In genomic region chr11:121416909-121417567, GRCh38 we compare ENCODE assay signal across 8 cellular contexts. TPM values are rescaled to one million over a fixed set of nuclear protein-coding genes. Genes with fewer than 3 reads are reported as not detected.
DNase-seq lines count a peak whose midpoint lies in the region; ATAC-seq, FAIRE-seq and TF ChIP-seq lines count a peak whose summit lies in the region.

No MANE protein-coding gene starts in this region.

- no peak for TF ChIP-seq POLR2A in GM12878 (IDR thresholded peaks at IDR 0.05; ENCODE audit: low read depth, low read length)

- no peaks in the 10 kb centered on the region for H3K36me3 Mint-ChIP-seq in stimulated activated memory B cell treated with anti-CD40 and anti-IgM and Interleukin-4, amounts not matched to agents 10 μg/mL and 1 μg/mL and 100 μg/mL, for 72 hours

- BruUV-seq in GM12878 (replicated peaks; lab: Mats Ljungman, UMichigan): no TSS peak

- H3K27ac Mint-ChIP-seq in stimulated activated memory B cell treated with anti-CD40 and anti-IgM and Interleukin-4, amounts not matched to agents 10 μg/mL and 1 μg/mL and 100 μg/mL, for 72 hours: no peak overlapping the region

- peak overlapping the region; percentile 64 for H2AFZ ChIP-seq in GM12878 (ENCODE audit: control insufficient read depth, low read depth, low read length)

- no peak overlapping the region for H3K4me3 Mint-ChIP-seq in stimulated activated memory B cell treated with anti-CD40 and anti-IgM and Interleukin-4, amounts not matched to agents 10 μg/mL and 1 μg/mL and 100 μg/mL, for 72 hours

- SMC1A ChIA-PET in GM12878 (lab: Charles Lee; ENCODE audit: uncharacterized antibody, unreplicated experiment): interaction anchor here (0.8 to 10.5 kb wide), 15 partner anchors 8 to 174 kb away, joined by 3 to 103 read pairs (median 5); no protein-coding TSS in a partner anchor

- intact Hi-C loops in GM12878 (cut with micrococcal nuclease; ENCODE audit: unreplicated experiment): loop anchor here (1.0 to 5.0 kb wide), 2 partner anchors 35 to 173 kb away; partner anchors contain the start of genes SORL1 and SORL1-AS1
- intact Hi-C loops in left lung (cut with DNase I): no loop called here

- RAD21 ChIA-PET in GM12878 (lab: Charles Lee; ENCODE audit: unreplicated experiment): interaction anchor here (1.0 to 2.3 kb wide), 9 partner anchors 11 to 81 kb away, joined by 3 to 14 read pairs (median 4); no protein-coding TSS in a partner anchor

- no peaks in the 10 kb centered on the region for H3K79me2 ChIP-seq in GM12878 (ENCODE audit: control insufficient read depth, insufficient read depth, low read length)

- DNase-seq in SKM-1 treated with dmso at 0.1 percent for 144 hours (lab: John Stamatoyannopoulos, UW; ENCODE audit: unreplicated experiment) (peak; percentile 88), GM12878 (ENCODE audit: low read depth, low spot score) (peak; percentile 92), left lung (peak; percentile 88 to 91), NCI-H510A treated with DMSO at 0.1 percent for 48 hours (lab: John Stamatoyannopoulos, UW) (no peak), HAP-1 (ENCODE audit: low spot score in 2 of 2) (no peak)

- H3K4me1 ChIP-seq in GM12878 (ENCODE audit: control insufficient read depth, insufficient read depth, low read length) (peaks cover 44% of the 10 kb centered on the region), left lung (peaks cover 18 to 77% of the 10 kb centered on the region in 2 donors), HAP-1 (no peaks in the 10 kb centered on the region)

- no peaks in the 10 kb centered on the region for H3K9me3 Mint-ChIP-seq in stimulated activated memory B cell treated with anti-CD40 and anti-IgM and Interleukin-4, amounts not matched to agents 10 μg/mL and 1 μg/mL and 100 μg/mL, for 72 hours

- H3K9me3 ChIP-seq in GM12878 (replicated peaks; ENCODE audit: control insufficient read depth, insufficient read depth, low read length) (no peaks in the 10 kb centered on the region), left lung (no peaks in the 10 kb centered on the region), HAP-1 (no peaks in the 10 kb centered on the region)

- TF ChIP-seq CTCF in GM12878 (IDR thresholded peaks at IDR 0.05 in 2 of 3, conservative IDR thresholded peaks at IDR 0.05 in 1 of 3; ENCODE audit: control insufficient read depth in 2 of 3, extremely low read depth in 1 of 3, insufficient read depth in 1 of 3, low read depth in 3 of 3, low read length in 3 of 3) (no peak), left lung (IDR thresholded peaks at IDR 0.05) (no peak)

- in situ Hi-C loops in GM12878 (cut with MboI) (no loop called here), HAP-1 (cut with MboI; ENCODE audit: low sequenced_read_pairs) (no loop called here)

- ATAC-seq in GM18870 (IDR thresholded peaks at IDR 0.05; ENCODE audit: unreplicated experiment): peak; percentile 52
- ATAC-seq in HG03432 (IDR thresholded peaks at IDR 0.05; ENCODE audit: unreplicated experiment): peak; percentile 78
- ATAC-seq in GM12878: peak; percentile 87
- ATAC-seq in left lung: peak; percentile 84
- ATAC-seq in stimulated activated memory B cell treated with anti-CD40 and anti-IgM and Interleukin-4, amounts not matched to agents 10 μg/mL and 1 μg/mL and 100 μg/mL, for 72 hours: peak; percentile 76

- WGBS in GM12878 (ENCODE audit: insufficient coverage, insufficient replicate concordance, low lambda C conversion rate, missing lambda C conversion rate): under 1% methylated on average over 7 of the region's 7 CpGs

- H3K4me1 Mint-ChIP-seq in stimulated activated memory B cell treated with anti-CD40 and anti-IgM and Interleukin-4, amounts not matched to agents 10 μg/mL and 1 μg/mL and 100 μg/mL, for 72 hours: peaks cover 20% of the 10 kb centered on the region

- peak overlapping the region; percentile 17 for H3K4me2 ChIP-seq in GM12878 (ENCODE audit: control insufficient read depth, insufficient read depth)

- H3K27ac ChIP-seq in GM12878 (ENCODE audit: control insufficient read depth, insufficient read depth) (peak overlapping the region; percentile 9; the same call in 1 of the 2 replicates), left lung (peak overlapping the region; percentile 84 to 94)

- TF ChIP-seq EP300 in GM12878 (IDR thresholded peaks at IDR 0.05; ENCODE audit: borderline replicate concordance in 1 of 2, control insufficient read depth in 1 of 2, low read depth in 2 of 2, low read length in 2 of 2): peak; percentile 26 to 71; a peak in 2 of 4 replicates

- no peaks in the 10 kb centered on the region for H4K20me1 ChIP-seq in GM12878 (ENCODE audit: control insufficient read depth, insufficient read depth)

- no peaks in the 10 kb centered on the region for H3K27me3 Mint-ChIP-seq in stimulated activated memory B cell treated with anti-CD40 and anti-IgM and Interleukin-4, amounts not matched to agents 10 μg/mL and 1 μg/mL and 100 μg/mL, for 72 hours

- H3K36me3 ChIP-seq in GM12878 (ENCODE audit: control insufficient read depth in 2 of 2, insufficient read depth in 2 of 2, low read length in 1 of 2): no peaks in the 10 kb centered on the region
- no peaks in the 10 kb centered on the region for H3K36me3 ChIP-seq in left lung
- H3K36me3 ChIP-seq in HAP-1 (replicated peaks): no peaks in the 10 kb centered on the region

- POLR2A ChIA-PET in GM12878 (lab: Charles Lee): interaction anchor here (0.6 to 2.2 kb wide), 11 partner anchors 9 to 80 kb away, joined by 3 to 11 read pairs (median 5); no protein-coding TSS in a partner anchor

- peak; percentile 77 for FAIRE-seq in GM12878 (lab: Jason Lieb, UNC)

- no peak overlapping the region for H3K4me3 ChIP-seq in GM12878
- H3K4me3 ChIP-seq in left lung: no peak overlapping the region
- no peak overlapping the region for H3K4me3 ChIP-seq in HAP-1

- no peak for TF ChIP-seq RAD21 in GM12878 (IDR thresholded peaks at IDR 0.05; ENCODE audit: insufficient read depth, low read depth, low read length)

- H3K9ac ChIP-seq in GM12878 (ENCODE audit: control insufficient read depth, insufficient read depth, low read length): no peak overlapping the region

- H3K27me3 ChIP-seq in GM12878 (replicated peaks in 1 of 2; ENCODE audit: control insufficient read depth in 2 of 2, insufficient read depth in 2 of 2, low read length in 1 of 2): no peaks in the 10 kb centered on the region
- no peaks in the 10 kb centered on the region for H3K27me3 ChIP-seq in left lung
- no peaks in the 10 kb centered on the region for H3K27me3 ChIP-seq in HAP-1 (ENCODE audit: low read depth)

- CTCF ChIA-PET in GM12878 (lab: Yijun Ruan, JAX): interaction anchor here (0.8 to 1.9 kb wide), 9 partner anchors 8 to 159 kb away, joined by 3 to 7 read pairs (median 4); no protein-coding TSS in a partner anchor

TF ChIP-seq in GM12878, 131 proteins besides CTCF, POLR2A, EP300 and RAD21 (continues in another document):
- TF ChIP-seq IRF4 (IDR thresholded peaks at IDR 0.05; ENCODE audit: low read depth, low read length) (peak; percentile 55; the same call in 1 of the 2 replicates), KLF5 (IDR thresholded peaks at IDR 0.05; ENCODE audit: partially characterized antibody) (no peak), CBX3 (IDR thresholded peaks at IDR 0.05; ENCODE audit: borderline replicate concordance, low read depth) (no peak), STAT3 (IDR thresholded peaks at IDR 0.05; ENCODE audit: low read depth, low read length) (no peak), NRF1 (conservative IDR thresholded peaks at IDR 0.05; ENCODE audit: low read depth, low read length) (no peak), ZNF207 (IDR thresholded peaks at IDR 0.05; ENCODE audit: borderline replicate concordance) (no peak), TAF1 (IDR thresholded peaks at IDR 0.05; ENCODE audit: borderline replicate concordance, low read depth, low read length) (no peak), PAX8 (IDR thresholded peaks at IDR 0.05) (no peak), HCFC1 (IDR thresholded peaks at IDR 0.05; ENCODE audit: low read length) (no peak), E2F8 (IDR thresholded peaks at IDR 0.05; ENCODE audit: low read depth, partially characterized antibody) (no peak), EED (IDR thresholded peaks at IDR 0.05; ENCODE audit: low read depth) (peak; percentile 88), SUZ12 (IDR thresholded peaks at IDR 0.05; ENCODE audit: unreplicated experiment) (no peak)

RNA-seq across cellular contexts. Expression of gene SORL1, which starts 35.1 kb away (rescaled TPM):
- 727 and 773 TPM in 2 replicates for total RNA-seq in GM12878 (2013; cell fraction: nucleolus; rRNA removed)
- 75.1 and 77.9 TPM in 2 replicates for total RNA-seq in GM12878 (2014; rRNA removed)
- total RNA-seq in GM12878 (2014; rRNA removed; fragmentation: Illumina TruSeq; extraction: Trizol): 58.7 and 61.4 TPM in 2 replicates
- 99.6 and 107 TPM in 2 replicates for total RNA-seq in GM12878 (2021)
- 41.0 TPM for polyA plus RNA-seq in GM12878 (2011; ENCODE audit: low read depth)
- polyA plus RNA-seq in GM12878 (2011; rRNA removed): 74.4 and 102 TPM in 2 replicates
- 126 and 169 TPM in 2 replicates for polyA plus RNA-seq in GM12878 (2011; cell fraction: cytosol; rRNA removed)
- polyA plus RNA-seq in GM12878 (2011; cell fraction: nucleus; rRNA removed): 326 and 357 TPM in 2 replicates
- 51.9 and 68.0 TPM in 2 replicates for polyA plus RNA-seq in GM12878 (2012)
- polyA plus RNA-seq in GM12878 (2014; fragmentation: Illumina TruSeq; extraction: Trizol): 60.0 and 68.0 TPM in 2 replicates
- polyA plus RNA-seq in GM12878 (2014; fragmentation: Nextera tagmentation; extraction: Ambion mirVana): 10 to 100 TPM; 20.2 to 26.0 TPM
- polyA plus RNA-seq in GM12878 (2014; rRNA removed): 42.4 and 44.0 TPM in 2 replicates
- polyA plus RNA-seq in GM12878 (2016; fragmentation: Nextera tagmentation; extraction: Ambion mirVana): 10 to 100 TPM; 59.9 to 64.7 TPM
- 515 and 644 TPM in 2 replicates for polyA minus RNA-seq in GM12878 (2011; rRNA and poly(A)+ RNA removed)
- polyA minus RNA-seq in GM12878 (2011; cell fraction: cytosol; rRNA and poly(A)+ RNA removed): 113 and 121 TPM in 2 replicates
- 258 and 338 TPM in 2 replicates for polyA minus RNA-seq in GM12878 (2011; cell fraction: nucleus; rRNA and poly(A)+ RNA removed)
- total RNA-seq in left lung: 100 to 1,000 TPM in 1 of 2 donors, 10 to 100 TPM in 1; 44.9 to 114 TPM

Comparison
In these comparisons a context has a peak if more than half of its experiments do, and no peak if none do; other contexts are left out.
1. DNase-seq: peak in SKM-1 treated with dmso at 0.1 percent for 144 hours (single experiment), GM12878 (single experiment) and left lung (2 of 2); none in NCI-H510A treated with DMSO at 0.1 percent for 48 hours (single experiment) and HAP-1 (0 of 2).
2. Peak in every context shown above with its lines, with median percentiles within 50 percentile points of each other: ATAC-seq.